In the genomic region with DNA sequence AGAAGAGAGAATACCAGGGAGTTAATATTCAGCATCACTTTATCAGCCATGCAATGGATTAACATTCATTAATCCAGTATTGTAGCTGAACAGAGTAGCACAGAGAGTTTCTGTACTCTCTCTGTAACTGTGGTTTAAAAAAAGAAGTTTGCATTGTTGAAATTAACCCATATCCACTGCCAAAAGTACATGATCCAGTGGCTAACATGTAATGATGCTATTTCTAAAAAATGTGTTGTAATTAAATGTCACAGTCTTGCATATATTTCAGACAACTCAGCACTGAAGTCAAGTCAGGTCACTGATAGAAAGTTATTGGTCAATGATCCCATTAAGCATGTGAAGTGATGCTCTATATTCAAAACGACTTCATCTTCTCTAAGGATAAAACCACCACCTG, we compare ENCODE assay signal across 27 cellular contexts.
DNase-seq lines count a peak whose midpoint lies in the region; FAIRE-seq and TF ChIP-seq lines count a peak whose summit lies in the region.
"Had no signal": no experiment of that assay in that cellular context is flagged by ENCODE, and none has a peak within 500 bp of the region (broad histone marks: within the 10 kb centered on the region; RNA-seq: fewer than 3 reads in every experiment).

No MANE protein-coding gene starts in this region.

- TF ChIP-seq CTCF in nephron progenitor cell (IDR thresholded peaks at IDR 0.05), result no peak

- no peak overlapping the region for H3K4me3 Mint-ChIP-seq in nephron progenitor cell
- H3K4me3 Mint-ChIP-seq: activated CD8-positive, alpha-beta T cell treated with anti-CD3 and anti-CD28 coated beads, Interleukin-2, amount 10 ng/mL, durations not matched to agents 7 days and 5 days; activated naive CD8-positive, alpha-beta T cell treated with anti-CD3 and anti-CD28 coated beads, Interleukin-2, amount 50 U/mL, for 24 hours; immature natural killer cell; naive thymus-derived CD8-positive, alpha-beta T cell; stimulated activated effector memory CD8-positive, alpha-beta T cell treated with anti-CD3 and anti-CD28 coated beads, Interleukin-12 subunit alpha, Interleukin-12 subunit beta, amount 100 ng/mL, for 72 hours; T-cell had no signal

- no peak overlapping the region for H3K27ac Mint-ChIP-seq in nephron progenitor cell
- H3K27ac Mint-ChIP-seq: activated CD8-positive, alpha-beta T cell treated with anti-CD3 and anti-CD28 coated beads, Interleukin-2, amount 10 ng/mL, durations not matched to agents 7 days and 5 days; activated naive CD8-positive, alpha-beta T cell treated with anti-CD3 and anti-CD28 coated beads, Interleukin-2, amount 50 U/mL, for 24 hours; immature natural killer cell; naive thymus-derived CD8-positive, alpha-beta T cell; stimulated activated effector memory CD8-positive, alpha-beta T cell treated with anti-CD3 and anti-CD28 coated beads, Interleukin-12 subunit alpha, Interleukin-12 subunit beta, amount 100 ng/mL, for 72 hours; T-cell had no signal

- peaks cover 18% of the 10 kb centered on the region for H3K9me3 Mint-ChIP-seq in nephron progenitor cell
- H3K9me3 Mint-ChIP-seq: activated naive CD8-positive, alpha-beta T cell treated with anti-CD3 and anti-CD28 coated beads, Interleukin-2, amount 50 U/mL, for 24 hours; stimulated activated effector memory CD8-positive, alpha-beta T cell treated with anti-CD3 and anti-CD28 coated beads, Interleukin-12 subunit alpha, Interleukin-12 subunit beta, amount 100 ng/mL, for 72 hours; T-cell had no signal

- peak; percentile 9 for FAIRE-seq in islet of Langerhans (lab: Jason Lieb, UNC)
- FAIRE-seq: A549, bronchial epithelial cell had no signal

- peaks cover 5% of the 10 kb centered on the region for H3K36me3 Mint-ChIP-seq in nephron progenitor cell (ENCODE audit: low read depth)
- H3K36me3 Mint-ChIP-seq: immature natural killer cell; stimulated activated effector memory CD8-positive, alpha-beta T cell treated with anti-CD3 and anti-CD28 coated beads, Interleukin-12 subunit alpha, Interleukin-12 subunit beta, amount 100 ng/mL, for 72 hours; T-cell had no signal

- no peaks in the 10 kb centered on the region for H3K27me3 Mint-ChIP-seq in nephron progenitor cell (ENCODE audit: low read depth, poor library complexity)
- H3K27me3 Mint-ChIP-seq: naive thymus-derived CD8-positive, alpha-beta T cell had no signal

- no peaks in the 10 kb centered on the region for H3K4me1 Mint-ChIP-seq in nephron progenitor cell
- H3K4me1 Mint-ChIP-seq: activated naive CD8-positive, alpha-beta T cell treated with anti-CD3 and anti-CD28 coated beads, Interleukin-2, amount 50 U/mL, for 24 hours; immature natural killer cell; naive thymus-derived CD8-positive, alpha-beta T cell; stimulated activated effector memory CD8-positive, alpha-beta T cell treated with anti-CD3 and anti-CD28 coated beads, Interleukin-12 subunit alpha, Interleukin-12 subunit beta, amount 100 ng/mL, for 72 hours; T-cell had no signal

- peak; percentile 59 for DNase-seq in AG08396 (ENCODE audit: low spot score)
- peak; percentile 64 for DNase-seq in HS-5 (ENCODE audit: low read depth)
- peak; percentile 64 for DNase-seq in dedifferentiated amniotic fluid mesenchymal stem cell (ENCODE audit: extremely low spot score)
- DNase-seq in epidermal melanocyte (ENCODE audit: insufficient read length, low spot score), result no peak
- no peak for DNase-seq in effector CD8-positive, alpha-beta T cell (lab: John Stamatoyannopoulos, UW)
- DNase-seq in GM19238 (ENCODE audit: insufficient read length, low spot score), result no peak
- DNase-seq in nephron progenitor cell, result no peak
- DNase-seq: activated CD4-positive, CD25-positive, alpha-beta regulatory T cell treated with anti-CD3 and anti-CD28 coated beads, Interleukin-2, amount 50 U/mL, for 72 hours; activated CD8-positive, alpha-beta T cell treated with anti-CD3 and anti-CD28 coated beads, Interleukin-2, amount 10 ng/mL, durations not matched to agents 7 days and 5 days; activated gamma-delta T cell; activated naive CD8-positive, alpha-beta T cell treated with anti-CD3 and anti-CD28 coated beads, Interleukin-2, amount 50 U/mL, for 24 hours; cortex of kidney; hippocampal formation; immature natural killer cell; left ventricle myocardium inferior; naive thymus-derived CD8-positive, alpha-beta T cell; NCI-H1092 treated with DMSO at 0.1 percent for 48 hours; NCI-H1930; NCI-H69; spleen; stimulated activated CD4-positive, alpha-beta T cell treated with anti-CD3 and anti-CD28 coated beads, Interleukin-2, amount 100 ng/mL, for 48 hours; T-cell; upper lobe of right lung had no signal

Comparison
In these comparisons a context has a peak if more than half of its experiments do, and no peak if none do; other contexts are left out.
1. DNase-seq: peak in AG08396 (single experiment), HS-5 (single experiment) and dedifferentiated amniotic fluid mesenchymal stem cell (single experiment); none in epidermal melanocyte (single experiment), effector CD8-positive, alpha-beta T cell (single experiment), GM19238 (single experiment) and nephron progenitor cell (single experiment).